Comparison of ENCODE assay signal across 21 cellular contexts in the genomic region with DNA sequence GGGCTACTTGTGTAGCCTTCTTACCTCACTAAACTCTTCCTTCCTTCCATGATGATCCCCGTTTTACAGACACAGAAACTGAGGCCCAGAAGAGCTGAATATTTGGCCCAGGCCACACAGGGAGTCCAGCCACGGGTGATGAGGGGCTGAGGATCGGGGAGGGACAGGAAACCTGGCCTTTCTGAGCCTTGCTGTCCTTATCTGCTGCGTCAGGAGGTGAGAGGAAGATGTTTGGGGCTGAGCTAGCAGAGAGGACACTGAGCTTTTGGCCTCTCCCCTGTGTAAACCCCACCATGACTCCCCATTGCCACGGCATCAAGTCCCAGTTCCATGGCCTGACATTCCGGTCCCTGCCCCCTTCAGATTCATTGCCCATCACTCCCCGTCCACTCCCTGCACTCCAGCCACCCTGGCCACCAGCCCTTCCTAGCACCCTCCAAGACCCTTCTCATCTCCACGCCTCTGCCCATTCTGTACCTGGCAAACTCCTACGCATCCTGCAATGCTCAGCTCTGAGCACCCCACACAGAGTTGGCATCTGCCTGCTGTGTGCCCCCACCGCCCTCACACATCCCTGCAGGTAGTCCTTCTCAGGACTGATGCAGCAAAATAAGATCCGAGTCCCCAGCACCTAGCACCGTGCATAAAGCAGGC.
A peak's percentile ranks its signal among the peaks of the same experiment; 100 is the strongest.
DNase-seq lines count a peak whose midpoint lies in the region; ATAC-seq and TF ChIP-seq lines count a peak whose summit lies in the region.
"Had no signal": no experiment of that assay in that cellular context is flagged by ENCODE, and none has a peak within 500 bp of the region (broad histone marks: within the 10 kb centered on the region; RNA-seq: fewer than 3 reads in every experiment).

No MANE protein-coding gene starts in this region.

- peak overlapping the region; percentile 72 for H2BK15ac ChIP-seq in neuronal stem cell (ENCODE audit: low read length)

- no peak overlapping the region for H3K4ac ChIP-seq in neuronal stem cell (ENCODE audit: low read length)

- H3K27ac ChIP-seq in SK-N-SH (ENCODE audit: low read depth in 2 of 2, low read length in 1 of 2) (no peak overlapping the region), HEK293 (ENCODE audit: extremely low read depth, low read depth, low read length) (no peak overlapping the region), neuronal stem cell (replicated peaks; ENCODE audit: low read length) (no peak overlapping the region)
- H3K27ac ChIP-seq: 22Rv1 had no signal

- H2BK120ac ChIP-seq in neuronal stem cell (ENCODE audit: low read depth, low read length): no peak overlapping the region

- H2BK5ac ChIP-seq in neuronal stem cell (ENCODE audit: low read length): no peak overlapping the region

- peaks cover 0 to 10% of the 10 kb centered on the region in 2 experiments; a peak in 1 of 4 replicates for H3K4me1 ChIP-seq in SK-N-SH (ENCODE audit: control insufficient read depth in 1 of 2, insufficient read depth in 2 of 2, low read depth in 1 of 2, low read length in 1 of 2)
- no peaks in the 10 kb centered on the region for H3K4me1 ChIP-seq in HEK293 (ENCODE audit: control insufficient read depth, insufficient read depth, low read length)
- H3K4me1 ChIP-seq in neuronal stem cell (ENCODE audit: control insufficient read depth in 2 of 2, insufficient read depth in 1 of 2, low read depth in 1 of 2, low read length in 2 of 2): peaks cover 23 to 29% of the 10 kb centered on the region in 2 donors

- intact Hi-C loops in activated T-helper 1 cell treated with anti-CD3 and anti-CD28 coated beads, Interleukin-12 subunit alpha, Interleukin-12 subunit beta, Interleukin-2, Interleukin-4 antibody, amounts not matched to agents 30 ng/mL and 10 ng/mL and 1 ng/mL, durations not matched to agents 14 hours and 24 hours and 36 hours (cut with micrococcal nuclease): no loop called here

- H3F3A ChIP-seq in SK-N-SH (replicated peaks; ENCODE audit: insufficient read depth): peaks cover 6% of the 10 kb centered on the region

- no peak overlapping the region for H3K9ac ChIP-seq in SK-N-SH
- H3K9ac ChIP-seq in neuronal stem cell (ENCODE audit: low read depth, low read length, poor library complexity): peak overlapping the region; percentile 54

- H3K27me3 ChIP-seq in SK-N-SH (ENCODE audit: insufficient read depth) (no peaks in the 10 kb centered on the region), neuronal stem cell (ENCODE audit: control insufficient read depth in 3 of 3, insufficient read depth in 3 of 3, low read depth in 1 of 3, low read length in 3 of 3) (peaks cover 0 to 18% (median 3%) of the 10 kb centered on the region in 3 experiments)

- H3K18ac ChIP-seq in neuronal stem cell (ENCODE audit: low read length): peak overlapping the region; percentile 20

- no peaks in the 10 kb centered on the region for H4K20me1 ChIP-seq in SK-N-SH (ENCODE audit: insufficient read depth)

- H2AFZ ChIP-seq in SK-N-SH (ENCODE audit: low read depth): no peak overlapping the region
- no peak overlapping the region for H2AFZ ChIP-seq in neuronal stem cell (ENCODE audit: low read length)

- no peaks in the 10 kb centered on the region for H3K79me2 ChIP-seq in SK-N-SH (ENCODE audit: insufficient read depth)

- CTCF ChIA-PET in SK-N-SH (lab: Yijun Ruan, JAX): interaction anchor here (0.8 to 24.4 kb wide), 18 partner anchors 10 to 560 kb away, joined by 3 to 979 read pairs (median 5); a partner anchor contains a TSS
- CTCF ChIA-PET in HEK293 (lab: Yijun Ruan, JAX): interaction anchor here (0.5 to 17.8 kb wide), 7 partner anchors 157 to 562 kb away, joined by 3 to 589 read pairs (median 4); a partner anchor contains a TSS

- H4K8ac ChIP-seq in neuronal stem cell (ENCODE audit: low read depth, low read length): no peak overlapping the region

- WGBS in SK-N-SH (ENCODE audit: low lambda C conversion rate): 82% methylated on average over 12 of the region's 12 CpGs
- WGBS in neuronal stem cell (ENCODE audit: extremely low coverage in 2 of 2, insufficient read length in 2 of 2, insufficient replicate concordance in 1 of 2), 2 donors: no CpG with 5 or more reads among the region's 12 CpGs

- no peak for TF ChIP-seq EP300 in SK-N-SH (IDR thresholded peaks at IDR 0.05; ENCODE audit: borderline replicate concordance in 1 of 2, low read depth in 1 of 2, low read length in 1 of 2)

- DNase-seq in SK-N-SH (no peak), neuronal stem cell (ENCODE audit: low spot score) (no peak), AG08396 (ENCODE audit: low spot score) (no peak), D341Med (ENCODE audit: low spot score) (no peak), KBM-7 (no peak)
- no peak for DNase-seq in activated T-helper 1 cell treated with anti-CD3 and anti-CD28 coated beads, Interleukin-12 subunit alpha, Interleukin-12 subunit beta, Interleukin-2, Interleukin-4 antibody, amounts not matched to agents 30 ng/mL and 10 ng/mL and 1 ng/mL, durations not matched to agents 14 hours and 24 hours and 36 hours (ENCODE audit: low spot score)
- DNase-seq: ACHN, DMS79, HCEC 1CT, MV-4-11, NCI-H1105 treated with DMSO at 0.1 percent for 48 hours, NCI-H1694, NCI-H2081, NCI-H2171, NCI-H345, NCI-H82, Right ventricle myocardium superior, SW 1271 had no signal

- H3K4me3 ChIP-seq in SK-N-SH (ENCODE audit: low read depth in 2 of 2, low read length in 1 of 2): no peak overlapping the region
- no peak overlapping the region for H3K4me3 ChIP-seq in HEK293 (ENCODE audit: low read depth, low read length)
- H3K4me3 ChIP-seq in neuronal stem cell (ENCODE audit: low read length in 2 of 2): no peak overlapping the region

- ATAC-seq in SK-N-SH treated with all-trans-retinoic acid at 6 μM for 48 hours: no peak

- no peaks in the 10 kb centered on the region for H3K9me3 Mint-ChIP-seq in activated T-helper 1 cell treated with anti-CD3 and anti-CD28 coated beads, Interleukin-12 subunit alpha, Interleukin-12 subunit beta, Interleukin-2, Interleukin-4 antibody, amounts not matched to agents 30 ng/mL and 10 ng/mL and 1 ng/mL, durations not matched to agents 14 hours and 24 hours and 36 hours

- H3K4me2 ChIP-seq in SK-N-SH (no peak overlapping the region), neuronal stem cell (ENCODE audit: insufficient read depth, low read length, poor library complexity, severe bottlenecking) (no peak overlapping the region)

- TF ChIP-seq RAD21 in SK-N-SH (IDR thresholded peaks at IDR 0.05; ENCODE audit: low read length): no peak

- H2BK12ac ChIP-seq in neuronal stem cell (ENCODE audit: low read length): peak overlapping the region; percentile 77

- H3K36me3 ChIP-seq in SK-N-SH (replicated peaks in 1 of 2; ENCODE audit: control insufficient read depth in 1 of 2, insufficient read depth in 2 of 2, low read length in 1 of 2) (no peaks in the 10 kb centered on the region), HEK293 (ENCODE audit: control insufficient read depth in 2 of 2, insufficient read depth in 1 of 2, low read length in 2 of 2) (no peaks in the 10 kb centered on the region), neuronal stem cell (replicated peaks in 1 of 2; ENCODE audit: control insufficient read depth in 2 of 2, insufficient read depth in 2 of 2, low read length in 2 of 2) (no peaks in the 10 kb centered on the region)

- H4K91ac ChIP-seq in neuronal stem cell (ENCODE audit: low read depth, low read length, poor library complexity): peak overlapping the region; percentile 68

- TF ChIP-seq CTCF in SK-N-SH (IDR thresholded peaks at IDR 0.05): no peak
- no peak for TF ChIP-seq CTCF in HEK293 (tag by site-specific recombination; IDR thresholded peaks at IDR 0.05)

- no peak overlapping the region for H3K14ac ChIP-seq in neuronal stem cell (ENCODE audit: low read length)

- in situ Hi-C loops in KBM-7 (cut with MboI; ENCODE audit: low pct_unique_long_range_greater_than_20kb, low sequenced_read_pairs): no loop called here

- no peaks in the 10 kb centered on the region for H3K9me2 ChIP-seq in SK-N-SH

- no peak overlapping the region for H3K23ac ChIP-seq in neuronal stem cell (ENCODE audit: low read depth, low read length, poor library complexity)

- H3K27ac Mint-ChIP-seq in activated T-helper 1 cell treated with anti-CD3 and anti-CD28 coated beads, Interleukin-12 subunit alpha, Interleukin-12 subunit beta, Interleukin-2, Interleukin-4 antibody, amounts not matched to agents 30 ng/mL and 10 ng/mL and 1 ng/mL, durations not matched to agents 14 hours and 24 hours and 36 hours: peak overlapping the region; percentile 30

- H3K36me3 Mint-ChIP-seq in activated T-helper 1 cell treated with anti-CD3 and anti-CD28 coated beads, Interleukin-12 subunit alpha, Interleukin-12 subunit beta, Interleukin-2, Interleukin-4 antibody, amounts not matched to agents 30 ng/mL and 10 ng/mL and 1 ng/mL, durations not matched to agents 14 hours and 24 hours and 36 hours (ENCODE audit: low read depth): no peaks in the 10 kb centered on the region

- POLR2A ChIA-PET in SK-N-SH (lab: Yijun Ruan, JAX) (no interaction called here), HEK293 (lab: Yijun Ruan, JAX) (no interaction called here)

- H2AK5ac ChIP-seq in neuronal stem cell (ENCODE audit: low read depth, low read length): peak overlapping the region; percentile 72

- H3K4me1 Mint-ChIP-seq in activated T-helper 1 cell treated with anti-CD3 and anti-CD28 coated beads, Interleukin-12 subunit alpha, Interleukin-12 subunit beta, Interleukin-2, Interleukin-4 antibody, amounts not matched to agents 30 ng/mL and 10 ng/mL and 1 ng/mL, durations not matched to agents 14 hours and 24 hours and 36 hours (ENCODE audit: low read depth): peaks cover 6% of the 10 kb centered on the region

- H3K9me3 ChIP-seq in SK-N-SH (no peaks in the 10 kb centered on the region), HEK293 (ENCODE audit: control insufficient read depth, insufficient read depth, low read depth, low read length) (no peaks in the 10 kb centered on the region), neuronal stem cell (replicated peaks in 1 of 2; ENCODE audit: control insufficient read depth in 2 of 2, insufficient read depth in 1 of 2, low read depth in 1 of 2, low read length in 2 of 2) (no peaks in the 10 kb centered on the region)

- H3K4me3 Mint-ChIP-seq in activated T-helper 1 cell treated with anti-CD3 and anti-CD28 coated beads, Interleukin-12 subunit alpha, Interleukin-12 subunit beta, Interleukin-2, Interleukin-4 antibody, amounts not matched to agents 30 ng/mL and 10 ng/mL and 1 ng/mL, durations not matched to agents 14 hours and 24 hours and 36 hours: no peak overlapping the region

- no peaks in the 10 kb centered on the region for H3K79me1 ChIP-seq in neuronal stem cell (ENCODE audit: low read depth, low read length)

- peaks cover 57% of the 10 kb centered on the region for H3K27me3 Mint-ChIP-seq in activated T-helper 1 cell treated with anti-CD3 and anti-CD28 coated beads, Interleukin-12 subunit alpha, Interleukin-12 subunit beta, Interleukin-2, Interleukin-4 antibody, amounts not matched to agents 30 ng/mL and 10 ng/mL and 1 ng/mL, durations not matched to agents 14 hours and 24 hours and 36 hours (ENCODE audit: insufficient read depth)

TF ChIP-seq in SK-N-SH treated with all-trans-retinoic acid at 6 μM for 48 hours, 23 proteins besides CTCF, POLR2A, EP300 and RAD21 (continues in another document):
- TF ChIP-seq ZNF8 (CRISPR knock-in tag; IDR thresholded peaks at IDR 0.05): no peak
- peak; percentile 94 for TF ChIP-seq ZFP3 (CRISPR knock-in tag; IDR thresholded peaks at IDR 0.05)

TF ChIP-seq in SK-N-SH, 30 proteins besides CTCF, POLR2A, EP300 and RAD21 (continues in another document):
- TF ChIP-seq GATA2 (CRISPR knock-in tag; IDR thresholded peaks at IDR 0.05): no peak

TF ChIP-seq in HEK293, 187 proteins besides CTCF, POLR2A, EP300 and RAD21 (continues in another document):
- no peak for TF ChIP-seq ZSCAN16 (tag by site-specific recombination; IDR thresholded peaks at IDR 0.05)
